Comparison of ENCODE assay signal across 1 cellular context in the genomic region with DNA sequence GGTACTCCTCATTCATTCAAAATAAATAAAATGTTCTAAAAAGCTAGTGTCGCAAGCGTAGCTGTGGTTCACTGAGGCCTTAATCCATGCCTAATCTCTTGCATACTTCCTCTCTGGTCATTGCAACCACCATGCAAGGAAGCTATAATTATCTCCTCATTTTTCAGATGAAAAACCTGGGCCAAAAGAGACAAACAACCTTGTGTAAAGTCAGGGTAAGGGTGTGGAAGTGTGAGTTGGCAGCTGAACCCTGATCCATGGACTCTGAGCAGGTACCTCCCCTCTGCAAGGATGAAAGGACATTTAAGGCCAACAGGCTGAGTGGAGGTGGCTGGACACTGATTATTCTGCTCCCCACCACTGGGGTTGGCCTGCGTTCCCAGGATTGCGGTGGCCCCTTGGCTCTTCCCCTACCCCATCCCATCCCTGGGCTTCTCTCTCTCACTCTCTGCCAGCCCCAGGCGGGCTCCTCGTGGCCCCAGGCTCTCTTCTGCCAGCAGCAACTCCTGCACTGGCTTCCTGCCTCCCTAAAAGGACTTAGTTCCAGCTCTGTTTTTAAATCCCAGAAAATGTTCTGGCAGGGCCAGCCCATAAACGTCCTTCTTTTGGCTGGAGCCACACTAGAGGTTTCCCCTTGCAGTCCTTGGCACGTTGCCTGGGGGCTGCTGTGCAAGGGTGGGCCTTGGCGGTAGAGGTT.
A peak's percentile ranks its signal among the peaks of the same experiment; 100 is the strongest.
TF ChIP-seq lines count a peak whose summit lies in the region.

No MANE protein-coding gene starts in this region.

TF ChIP-seq in HepG2, 621 proteins besides CTCF, POLR2A, EP300 and RAD21 (continued from another document and continues in another):
- TF ChIP-seq, protein P1, sequence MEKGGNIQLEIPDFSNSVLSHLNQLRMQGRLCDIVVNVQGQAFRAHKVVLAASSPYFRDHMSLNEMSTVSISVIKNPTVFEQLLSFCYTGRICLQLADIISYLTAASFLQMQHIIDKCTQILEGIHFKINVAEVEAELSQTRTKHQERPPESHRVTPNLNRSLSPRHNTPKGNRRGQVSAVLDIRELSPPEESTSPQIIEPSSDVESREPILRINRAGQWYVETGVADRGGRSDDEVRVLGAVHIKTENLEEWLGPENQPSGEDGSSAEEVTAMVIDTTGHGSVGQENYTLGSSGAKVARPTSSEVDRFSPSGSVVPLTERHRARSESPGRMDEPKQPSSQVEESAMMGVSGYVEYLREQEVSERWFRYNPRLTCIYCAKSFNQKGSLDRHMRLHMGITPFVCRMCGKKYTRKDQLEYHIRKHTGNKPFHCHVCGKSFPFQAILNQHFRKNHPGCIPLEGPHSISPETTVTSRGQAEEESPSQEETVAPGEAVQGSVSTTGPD (CRISPR knock-in tag; IDR thresholded peaks at IDR 0.05): no peak
- TF ChIP-seq JUN (CRISPR knock-in tag; IDR thresholded peaks at IDR 0.05) (no peak), RNF2 (conservative IDR thresholded peaks at IDR 0.05; ENCODE audit: low read depth) (no peak), CC2D1A (CRISPR knock-in tag; IDR thresholded peaks at IDR 0.05) (no peak), ZNF83 (CRISPR knock-in tag; IDR thresholded peaks at IDR 0.05; ENCODE audit: borderline replicate concordance) (no peak), ZBTB1 (CRISPR knock-in tag; IDR thresholded peaks at IDR 0.05; ENCODE audit: borderline replicate concordance) (no peak), CBX2 (IDR thresholded peaks at IDR 0.05; ENCODE audit: low read depth, low read length) (no peak), CBX2 (CRISPR knock-in tag; IDR thresholded peaks at IDR 0.05; ENCODE audit: low read depth) (no peak), RFXANK (CRISPR knock-in tag; IDR thresholded peaks at IDR 0.05) (no peak), DMAP1 (CRISPR knock-in tag; IDR thresholded peaks at IDR 0.05) (no peak), FOSL1 (CRISPR knock-in tag; IDR thresholded peaks at IDR 0.05; ENCODE audit: borderline replicate concordance) (no peak), ZNF460 (CRISPR knock-in tag; IDR thresholded peaks at IDR 0.05; ENCODE audit: borderline replicate concordance) (no peak), PHF21A (CRISPR knock-in tag; IDR thresholded peaks at IDR 0.05) (no peak), ZBTB42 (CRISPR knock-in tag; IDR thresholded peaks at IDR 0.05) (no peak), LCORL (IDR thresholded peaks at IDR 0.05) (no peak), LCORL (CRISPR knock-in tag; IDR thresholded peaks at IDR 0.05) (no peak), ZSCAN21 (CRISPR knock-in tag; IDR thresholded peaks at IDR 0.05; ENCODE audit: borderline replicate concordance) (no peak), HOXA3 (CRISPR knock-in tag; IDR thresholded peaks at IDR 0.05) (peak; percentile 42; the same call in 1 of the 2 replicates), HNRNPUL1 (IDR thresholded peaks at IDR 0.05; ENCODE audit: low read depth, low read length) (no peak), ZNF20 (CRISPR knock-in tag; IDR thresholded peaks at IDR 0.05) (no peak), HDAC1 (CRISPR knock-in tag; IDR thresholded peaks at IDR 0.05) (no peak), ELF1 (CRISPR knock-in tag; IDR thresholded peaks at IDR 0.05) (no peak), ZKSCAN5 (CRISPR knock-in tag; IDR thresholded peaks at IDR 0.05) (no peak), ZNF33B (CRISPR knock-in tag; IDR thresholded peaks at IDR 0.05) (no peak), BHLHE40 (IDR thresholded peaks at IDR 0.05; ENCODE audit: low read length) (0 out of 2 replicates have a peak, but pooled peaks have one; percentile 8), PAF1 (CRISPR knock-in tag; IDR thresholded peaks at IDR 0.05) (no peak), ARNTL (CRISPR knock-in tag; IDR thresholded peaks at IDR 0.05) (no peak), SOX5 (CRISPR knock-in tag; IDR thresholded peaks at IDR 0.05; ENCODE audit: borderline replicate concordance) (no peak; the same call in 1 of the 2 replicates), ZBTB7B (CRISPR knock-in tag; IDR thresholded peaks at IDR 0.05) (no peak), NCOR1 (IDR thresholded peaks at IDR 0.05; ENCODE audit: borderline replicate concordance, low read length) (peak; percentile 88)
- TF ChIP-seq, protein P2, sequence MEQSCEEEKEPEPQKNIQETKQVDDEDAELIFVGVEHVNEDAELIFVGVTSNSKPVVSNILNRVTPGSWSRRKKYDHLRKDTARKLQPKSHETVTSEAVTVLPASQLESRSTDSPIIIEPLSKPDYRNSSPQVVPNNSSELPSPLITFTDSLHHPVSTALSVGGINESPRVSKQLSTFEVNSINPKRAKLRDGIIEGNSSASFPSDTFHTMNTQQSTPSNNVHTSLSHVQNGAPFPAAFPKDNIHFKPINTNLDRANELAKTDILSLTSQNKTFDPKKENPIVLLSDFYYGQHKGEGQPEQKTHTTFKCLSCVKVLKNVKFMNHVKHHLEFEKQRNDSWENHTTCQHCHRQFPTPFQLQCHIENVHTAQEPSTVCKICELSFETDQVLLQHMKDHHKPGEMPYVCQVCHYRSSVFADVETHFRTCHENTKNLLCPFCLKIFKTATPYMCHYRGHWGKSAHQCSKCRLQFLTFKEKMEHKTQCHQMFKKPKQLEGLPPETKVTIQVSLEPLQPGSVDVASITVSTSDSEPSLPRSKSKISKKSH (CRISPR knock-in tag; IDR thresholded peaks at IDR 0.05; ENCODE audit: borderline replicate concordance): no peak
- TF ChIP-seq, protein P3, sequence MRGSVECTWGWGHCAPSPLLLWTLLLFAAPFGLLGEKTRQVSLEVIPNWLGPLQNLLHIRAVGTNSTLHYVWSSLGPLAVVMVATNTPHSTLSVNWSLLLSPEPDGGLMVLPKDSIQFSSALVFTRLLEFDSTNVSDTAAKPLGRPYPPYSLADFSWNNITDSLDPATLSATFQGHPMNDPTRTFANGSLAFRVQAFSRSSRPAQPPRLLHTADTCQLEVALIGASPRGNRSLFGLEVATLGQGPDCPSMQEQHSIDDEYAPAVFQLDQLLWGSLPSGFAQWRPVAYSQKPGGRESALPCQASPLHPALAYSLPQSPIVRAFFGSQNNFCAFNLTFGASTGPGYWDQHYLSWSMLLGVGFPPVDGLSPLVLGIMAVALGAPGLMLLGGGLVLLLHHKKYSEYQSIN (CRISPR knock-in tag; IDR thresholded peaks at IDR 0.05; ENCODE audit: borderline replicate concordance): no peak
- TF ChIP-seq, protein P4, sequence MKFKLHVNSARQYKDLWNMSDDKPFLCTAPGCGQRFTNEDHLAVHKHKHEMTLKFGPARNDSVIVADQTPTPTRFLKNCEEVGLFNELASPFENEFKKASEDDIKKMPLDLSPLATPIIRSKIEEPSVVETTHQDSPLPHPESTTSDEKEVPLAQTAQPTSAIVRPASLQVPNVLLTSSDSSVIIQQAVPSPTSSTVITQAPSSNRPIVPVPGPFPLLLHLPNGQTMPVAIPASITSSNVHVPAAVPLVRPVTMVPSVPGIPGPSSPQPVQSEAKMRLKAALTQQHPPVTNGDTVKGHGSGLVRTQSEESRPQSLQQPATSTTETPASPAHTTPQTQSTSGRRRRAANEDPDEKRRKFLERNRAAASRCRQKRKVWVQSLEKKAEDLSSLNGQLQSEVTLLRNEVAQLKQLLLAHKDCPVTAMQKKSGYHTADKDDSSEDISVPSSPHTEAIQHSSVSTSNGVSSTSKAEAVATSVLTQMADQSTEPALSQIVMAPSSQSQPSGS (CRISPR knock-in tag; IDR thresholded peaks at IDR 0.05): no peak
- TF ChIP-seq, protein P5, sequence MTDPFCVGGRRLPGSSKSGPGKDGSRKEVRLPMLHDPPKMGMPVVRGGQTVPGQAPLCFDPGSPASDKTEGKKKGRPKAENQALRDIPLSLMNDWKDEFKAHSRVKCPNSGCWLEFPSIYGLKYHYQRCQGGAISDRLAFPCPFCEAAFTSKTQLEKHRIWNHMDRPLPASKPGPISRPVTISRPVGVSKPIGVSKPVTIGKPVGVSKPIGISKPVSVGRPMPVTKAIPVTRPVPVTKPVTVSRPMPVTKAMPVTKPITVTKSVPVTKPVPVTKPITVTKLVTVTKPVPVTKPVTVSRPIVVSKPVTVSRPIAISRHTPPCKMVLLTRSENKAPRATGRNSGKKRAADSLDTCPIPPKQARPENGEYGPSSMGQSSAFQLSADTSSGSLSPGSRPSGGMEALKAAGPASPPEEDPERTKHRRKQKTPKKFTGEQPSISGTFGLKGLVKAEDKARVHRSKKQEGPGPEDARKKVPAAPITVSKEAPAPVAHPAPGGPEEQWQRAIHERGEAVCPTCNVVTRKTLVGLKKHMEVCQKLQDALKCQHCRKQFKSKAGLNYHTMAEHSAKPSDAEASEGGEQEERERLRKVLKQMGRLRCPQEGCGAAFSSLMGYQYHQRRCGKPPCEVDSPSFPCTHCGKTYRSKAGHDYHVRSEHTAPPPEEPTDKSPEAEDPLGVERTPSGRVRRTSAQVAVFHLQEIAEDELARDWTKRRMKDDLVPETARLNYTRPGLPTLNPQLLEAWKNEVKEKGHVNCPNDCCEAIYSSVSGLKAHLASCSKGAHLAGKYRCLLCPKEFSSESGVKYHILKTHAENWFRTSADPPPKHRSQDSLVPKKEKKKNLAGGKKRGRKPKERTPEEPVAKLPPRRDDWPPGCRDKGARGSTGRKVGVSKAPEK (CRISPR knock-in tag; IDR thresholded peaks at IDR 0.05; ENCODE audit: borderline replicate concordance): no peak
- TF ChIP-seq, protein P6, sequence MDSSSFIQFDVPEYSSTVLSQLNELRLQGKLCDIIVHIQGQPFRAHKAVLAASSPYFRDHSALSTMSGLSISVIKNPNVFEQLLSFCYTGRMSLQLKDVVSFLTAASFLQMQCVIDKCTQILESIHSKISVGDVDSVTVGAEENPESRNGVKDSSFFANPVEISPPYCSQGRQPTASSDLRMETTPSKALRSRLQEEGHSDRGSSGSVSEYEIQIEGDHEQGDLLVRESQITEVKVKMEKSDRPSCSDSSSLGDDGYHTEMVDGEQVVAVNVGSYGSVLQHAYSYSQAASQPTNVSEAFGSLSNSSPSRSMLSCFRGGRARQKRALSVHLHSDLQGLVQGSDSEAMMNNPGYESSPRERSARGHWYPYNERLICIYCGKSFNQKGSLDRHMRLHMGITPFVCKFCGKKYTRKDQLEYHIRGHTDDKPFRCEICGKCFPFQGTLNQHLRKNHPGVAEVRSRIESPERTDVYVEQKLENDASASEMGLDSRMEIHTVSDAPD (CRISPR knock-in tag; IDR thresholded peaks at IDR 0.05): no peak
- TF ChIP-seq, protein P7, sequence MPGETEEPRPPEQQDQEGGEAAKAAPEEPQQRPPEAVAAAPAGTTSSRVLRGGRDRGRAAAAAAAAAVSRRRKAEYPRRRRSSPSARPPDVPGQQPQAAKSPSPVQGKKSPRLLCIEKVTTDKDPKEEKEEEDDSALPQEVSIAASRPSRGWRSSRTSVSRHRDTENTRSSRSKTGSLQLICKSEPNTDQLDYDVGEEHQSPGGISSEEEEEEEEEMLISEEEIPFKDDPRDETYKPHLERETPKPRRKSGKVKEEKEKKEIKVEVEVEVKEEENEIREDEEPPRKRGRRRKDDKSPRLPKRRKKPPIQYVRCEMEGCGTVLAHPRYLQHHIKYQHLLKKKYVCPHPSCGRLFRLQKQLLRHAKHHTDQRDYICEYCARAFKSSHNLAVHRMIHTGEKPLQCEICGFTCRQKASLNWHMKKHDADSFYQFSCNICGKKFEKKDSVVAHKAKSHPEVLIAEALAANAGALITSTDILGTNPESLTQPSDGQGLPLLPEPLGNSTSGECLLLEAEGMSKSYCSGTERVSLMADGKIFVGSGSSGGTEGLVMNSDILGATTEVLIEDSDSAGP (CRISPR knock-in tag; IDR thresholded peaks at IDR 0.05; ENCODE audit: borderline replicate concordance): no peak
- TF ChIP-seq, protein P8, sequence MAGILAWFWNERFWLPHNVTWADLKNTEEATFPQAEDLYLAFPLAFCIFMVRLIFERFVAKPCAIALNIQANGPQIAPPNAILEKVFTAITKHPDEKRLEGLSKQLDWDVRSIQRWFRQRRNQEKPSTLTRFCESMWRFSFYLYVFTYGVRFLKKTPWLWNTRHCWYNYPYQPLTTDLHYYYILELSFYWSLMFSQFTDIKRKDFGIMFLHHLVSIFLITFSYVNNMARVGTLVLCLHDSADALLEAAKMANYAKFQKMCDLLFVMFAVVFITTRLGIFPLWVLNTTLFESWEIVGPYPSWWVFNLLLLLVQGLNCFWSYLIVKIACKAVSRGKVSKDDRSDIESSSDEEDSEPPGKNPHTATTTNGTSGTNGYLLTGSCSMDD (CRISPR knock-in tag; IDR thresholded peaks at IDR 0.05): no peak
- TF ChIP-seq, protein P9, sequence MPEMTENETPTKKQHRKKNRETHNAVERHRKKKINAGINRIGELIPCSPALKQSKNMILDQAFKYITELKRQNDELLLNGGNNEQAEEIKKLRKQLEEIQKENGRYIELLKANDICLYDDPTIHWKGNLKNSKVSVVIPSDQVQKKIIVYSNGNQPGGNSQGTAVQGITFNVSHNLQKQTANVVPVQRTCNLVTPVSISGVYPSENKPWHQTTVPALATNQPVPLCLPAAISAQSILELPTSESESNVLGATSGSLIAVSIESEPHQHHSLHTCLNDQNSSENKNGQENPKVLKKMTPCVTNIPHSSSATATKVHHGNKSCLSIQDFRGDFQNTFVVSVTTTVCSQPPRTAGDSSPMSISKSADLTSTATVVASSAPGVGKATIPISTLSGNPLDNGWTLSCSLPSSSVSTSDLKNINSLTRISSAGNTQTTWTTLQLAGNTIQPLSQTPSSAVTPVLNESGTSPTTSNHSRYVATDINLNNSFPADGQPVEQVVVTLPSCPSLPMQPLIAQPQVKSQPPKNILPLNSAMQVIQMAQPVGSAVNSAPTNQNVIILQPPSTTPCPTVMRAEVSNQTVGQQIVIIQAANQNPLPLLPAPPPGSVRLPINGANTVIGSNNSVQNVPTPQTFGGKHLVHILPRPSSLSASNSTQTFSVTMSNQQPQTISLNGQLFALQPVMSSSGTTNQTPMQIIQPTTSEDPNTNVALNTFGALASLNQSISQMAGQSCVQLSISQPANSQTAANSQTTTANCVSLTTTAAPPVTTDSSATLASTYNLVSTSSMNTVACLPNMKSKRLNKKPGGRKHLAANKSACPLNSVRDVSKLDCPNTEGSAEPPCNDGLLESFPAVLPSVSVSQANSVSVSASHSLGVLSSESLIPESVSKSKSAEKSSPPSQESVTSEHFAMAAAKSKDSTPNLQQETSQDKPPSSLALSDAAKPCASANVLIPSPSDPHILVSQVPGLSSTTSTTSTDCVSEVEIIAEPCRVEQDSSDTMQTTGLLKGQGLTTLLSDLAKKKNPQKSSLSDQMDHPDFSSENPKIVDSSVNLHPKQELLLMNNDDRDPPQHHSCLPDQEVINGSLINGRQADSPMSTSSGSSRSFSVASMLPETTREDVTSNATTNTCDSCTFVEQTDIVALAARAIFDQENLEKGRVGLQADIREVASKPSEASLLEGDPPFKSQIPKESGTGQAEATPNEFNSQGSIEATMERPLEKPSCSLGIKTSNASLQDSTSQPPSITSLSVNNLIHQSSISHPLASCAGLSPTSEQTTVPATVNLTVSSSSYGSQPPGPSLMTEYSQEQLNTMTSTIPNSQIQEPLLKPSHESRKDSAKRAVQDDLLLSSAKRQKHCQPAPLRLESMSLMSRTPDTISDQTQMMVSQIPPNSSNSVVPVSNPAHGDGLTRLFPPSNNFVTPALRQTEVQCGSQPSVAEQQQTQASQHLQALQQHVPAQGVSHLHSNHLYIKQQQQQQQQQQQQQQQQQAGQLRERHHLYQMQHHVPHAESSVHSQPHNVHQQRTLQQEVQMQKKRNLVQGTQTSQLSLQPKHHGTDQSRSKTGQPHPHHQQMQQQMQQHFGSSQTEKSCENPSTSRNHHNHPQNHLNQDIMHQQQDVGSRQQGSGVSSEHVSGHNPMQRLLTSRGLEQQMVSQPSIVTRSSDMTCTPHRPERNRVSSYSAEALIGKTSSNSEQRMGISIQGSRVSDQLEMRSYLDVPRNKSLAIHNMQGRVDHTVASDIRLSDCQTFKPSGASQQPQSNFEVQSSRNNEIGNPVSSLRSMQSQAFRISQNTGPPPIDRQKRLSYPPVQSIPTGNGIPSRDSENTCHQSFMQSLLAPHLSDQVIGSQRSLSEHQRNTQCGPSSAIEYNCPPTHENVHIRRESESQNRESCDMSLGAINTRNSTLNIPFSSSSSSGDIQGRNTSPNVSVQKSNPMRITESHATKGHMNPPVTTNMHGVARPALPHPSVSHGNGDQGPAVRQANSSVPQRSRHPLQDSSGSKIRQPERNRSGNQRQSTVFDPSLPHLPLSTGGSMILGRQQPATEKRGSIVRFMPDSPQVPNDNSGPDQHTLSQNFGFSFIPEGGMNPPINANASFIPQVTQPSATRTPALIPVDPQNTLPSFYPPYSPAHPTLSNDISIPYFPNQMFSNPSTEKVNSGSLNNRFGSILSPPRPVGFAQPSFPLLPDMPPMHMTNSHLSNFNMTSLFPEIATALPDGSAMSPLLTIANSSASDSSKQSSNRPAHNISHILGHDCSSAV (CRISPR knock-in tag; IDR thresholded peaks at IDR 0.05; ENCODE audit: borderline replicate concordance): no peak
